In the genomic region with DNA sequence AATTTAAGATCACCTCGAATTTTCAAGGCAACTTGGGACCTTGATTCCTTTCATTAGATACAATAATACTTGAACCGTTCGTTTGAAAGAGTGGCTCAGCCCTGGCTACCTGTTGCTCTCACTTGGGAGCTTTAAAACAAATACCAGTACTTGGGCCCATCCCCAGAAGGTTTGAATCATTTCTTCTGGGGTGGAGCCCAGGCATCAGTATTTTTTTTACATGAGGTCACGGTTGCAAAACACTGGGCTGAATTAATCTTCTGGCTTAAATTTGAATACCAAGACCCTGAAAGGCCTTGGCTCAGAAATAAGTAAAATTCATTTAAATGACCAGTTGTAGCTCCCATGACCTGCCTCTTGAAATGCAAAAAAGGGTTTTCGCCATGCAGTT, we compare ENCODE assay signal across 26 cellular contexts.
A peak's percentile ranks its signal among the peaks of the same experiment; 100 is the strongest.
DNase-seq lines count a peak whose midpoint lies in the region; ATAC-seq and TF ChIP-seq lines count a peak whose summit lies in the region.
"Had no signal": no experiment of that assay in that cellular context is flagged by ENCODE, and none has a peak within 500 bp of the region (broad histone marks: within the 10 kb centered on the region; RNA-seq: fewer than 3 reads in every experiment).

No MANE protein-coding gene starts in this region.

- intact Hi-C loops in esophagus squamous epithelium (cut with DNase I), result loop anchor here (10.0 kb wide), 2 partner anchors 242 to 332 kb away; no protein-coding TSS in a partner anchor

- H3K27ac ChIP-seq in esophagus squamous epithelium (peak overlapping the region in 3 of 4 donors; percentile 45 to 61 (median 61)), right atrium auricular region (peak overlapping the region in 1 of 2 donors; percentile 47)
- H3K27ac ChIP-seq: C4-2B, lower lobe of right lung, tibial artery had no signal

- peaks cover 0 to 30% (median 4%) of the 10 kb centered on the region in 3 donors for H3K4me1 ChIP-seq in esophagus squamous epithelium
- peaks cover 0 to 30% of the 10 kb centered on the region in 2 donors for H3K4me1 ChIP-seq in right atrium auricular region
- H3K4me1 ChIP-seq: lower lobe of right lung had no signal

- WGBS in esophagus squamous epithelium, 2 donors, result 54 to 66% methylated on average over 5 of the region's 5 CpGs

- no peak for TF ChIP-seq POLR2A in esophagus squamous epithelium (IDR thresholded peaks at IDR 0.05)

- no peaks in the 10 kb centered on the region for H3K9me3 ChIP-seq in esophagus squamous epithelium
- no peaks in the 10 kb centered on the region for H3K9me3 ChIP-seq in right atrium auricular region
- H3K9me3 ChIP-seq: ascending aorta, heart left ventricle, lower lobe of right lung, mucosa of descending colon, SK-N-SH, tibial artery had no signal

- H3K36me3 ChIP-seq in esophagus squamous epithelium (no peaks in the 10 kb centered on the region), right atrium auricular region (no peaks in the 10 kb centered on the region)
- H3K36me3 ChIP-seq: ascending aorta, heart left ventricle, lower lobe of right lung, tibial artery had no signal

- no peak overlapping the region for H3K4me3 ChIP-seq in esophagus squamous epithelium
- no peak overlapping the region for H3K4me3 ChIP-seq in right atrium auricular region
- H3K4me3 ChIP-seq: ascending aorta, heart left ventricle, lower lobe of right lung, mucosa of descending colon, skin epidermis, tibial artery had no signal

- DNase-seq in HCEC 1CT (peak; percentile 30), esophagus squamous epithelium (lab: John Stamatoyannopoulos, UW) (no peak), right atrium auricular region (ENCODE audit: low spot score) (peak; percentile 63), NCI-H524 (lab: John Stamatoyannopoulos, UW) (no peak), NCI-H146 (lab: John Stamatoyannopoulos, UW) (no peak)
- peak; percentile 1 for DNase-seq in stimulated activated naive CD4-positive, alpha-beta T cell treated with Interleukin-2 at 50 U/mL for 16 hours (lab: John Stamatoyannopoulos, UW)
- DNase-seq: activated CD4-positive, alpha-beta T cell treated with anti-CD3 and anti-CD28 coated beads for 1 hour; caudate nucleus; cortex of kidney; DMS79 treated with DMSO at 0.1 percent for 48 hours; GF-D8; heart left ventricle; lower lobe of right lung; NCI-H446 treated with DMSO at 0.1 percent for 48 hours; posterior cingulate gyrus had no signal

- ATAC-seq in GM19463 (IDR thresholded peaks at IDR 0.05; ENCODE audit: unreplicated experiment), result no peak
- ATAC-seq: activated CD8-positive, alpha-beta T cell treated with anti-CD3 and anti-CD28 coated beads for 36 hours; activated naive CD4-positive, alpha-beta T cell treated with anti-CD3 and anti-CD28 coated beads, Interleukin-2, amount 50 U/mL, for 72 hours; activated T-helper 17 cell treated with anti-CD3 and anti-CD28 coated beads, Interleukin-2, amount 50 U/mL, for 72 hours; mucosa of descending colon; stimulated activated naive CD8-positive, alpha-beta T cell treated with anti-CD3 and anti-CD28 coated beads, Interleukin-15, amount 100 ng/mL, for 72 hours had no signal

- TF ChIP-seq CTCF in esophagus squamous epithelium (IDR thresholded peaks at IDR 0.05) (no peak), right atrium auricular region (IDR thresholded peaks at IDR 0.05) (no peak)

- H3K27me3 ChIP-seq in esophagus squamous epithelium (peaks cover 0 to 13% (median 0%) of the 10 kb centered on the region in 4 donors), right atrium auricular region (no peaks in the 10 kb centered on the region)
- H3K27me3 ChIP-seq: ascending aorta, heart left ventricle, tibial artery had no signal

Comparison
In these comparisons a context has a peak if more than half of its experiments do, and no peak if none do; other contexts are left out.
1. DNase-seq: peak in HCEC 1CT (single experiment), right atrium auricular region (single experiment) and stimulated activated naive CD4-positive, alpha-beta T cell treated with Interleukin-2 at 50 U/mL for 16 hours (single experiment); none in esophagus squamous epithelium (single experiment), NCI-H524 (0 of 2) and NCI-H146 (single experiment).